9 cellular contexts compared by ENCODE assay signal in the genomic region with DNA sequence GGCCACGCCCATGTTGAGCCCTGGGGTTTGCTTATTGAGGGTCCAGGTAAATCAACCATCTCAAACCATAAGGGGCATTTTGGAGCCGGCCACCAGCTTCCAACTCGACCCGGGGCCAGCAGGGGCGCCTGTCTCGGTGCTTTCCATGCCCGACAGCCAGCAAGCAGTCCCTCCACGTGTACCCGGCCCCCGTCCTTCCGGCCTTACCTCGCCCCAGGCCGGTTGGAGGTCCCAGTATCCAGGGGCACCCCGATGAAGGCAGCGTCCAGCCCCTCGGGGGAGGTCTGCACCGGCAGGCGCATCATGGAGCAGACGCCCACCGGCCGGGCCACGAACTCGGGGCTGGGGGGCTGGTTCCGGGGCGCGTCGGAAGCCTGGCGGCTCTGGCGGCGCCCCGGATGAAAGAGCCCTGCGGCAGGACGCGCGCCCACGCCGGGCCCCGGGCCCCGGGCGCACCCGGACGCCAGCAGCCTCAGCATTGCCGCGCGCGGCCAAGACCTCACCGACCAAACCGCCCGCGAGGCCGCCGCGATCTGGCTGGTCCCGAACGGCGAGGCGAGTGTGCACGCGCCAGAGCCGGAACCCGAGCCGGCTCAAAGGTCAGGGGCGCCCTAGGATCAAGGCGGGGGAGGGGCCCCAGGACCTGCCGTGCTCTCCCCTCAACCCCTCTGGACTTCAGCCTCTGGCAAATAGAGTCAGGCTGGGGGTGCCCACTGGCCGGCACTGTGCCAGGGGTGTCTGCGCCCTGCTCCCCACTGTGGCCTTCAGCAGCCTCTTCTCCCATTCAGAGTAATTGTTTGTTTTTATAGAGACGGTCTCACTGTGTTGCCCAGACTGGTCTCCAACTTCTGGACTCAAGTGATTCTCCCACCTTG.
A peak's percentile ranks its signal among the peaks of the same experiment; 100 is the strongest.
DNase-seq lines count a peak whose midpoint lies in the region; ATAC-seq, FAIRE-seq and TF ChIP-seq lines count a peak whose summit lies in the region.
"Had no signal": no experiment of that assay in that cellular context is flagged by ENCODE, and none has a peak within 500 bp of the region (broad histone marks: within the 10 kb centered on the region; RNA-seq: fewer than 3 reads in every experiment).

A gene with protein sequence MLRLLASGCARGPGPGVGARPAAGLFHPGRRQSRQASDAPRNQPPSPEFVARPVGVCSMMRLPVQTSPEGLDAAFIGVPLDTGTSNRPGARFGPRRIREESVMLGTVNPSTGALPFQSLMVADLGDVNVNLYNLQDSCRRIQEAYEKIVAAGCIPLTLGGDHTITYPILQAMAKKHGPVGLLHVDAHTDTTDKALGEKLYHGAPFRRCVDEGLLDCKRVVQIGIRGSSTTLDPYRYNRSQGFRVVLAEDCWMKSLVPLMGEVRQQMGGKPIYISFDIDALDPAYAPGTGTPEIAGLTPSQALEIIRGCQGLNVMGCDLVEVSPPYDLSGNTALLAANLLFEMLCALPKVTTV (minus strand): TSS at position 563 of the 875 bp plus-strand sequence. CDS start 84 bp downstream, at position 479.

- peak within 1 kb of the TSS; percentile 29 for H3K4me3 ChIP-seq in RWPE2 (ENCODE audit: severe bottlenecking)

- H3K36me3 ChIP-seq in RWPE2 (ENCODE audit: low read depth) = no peaks in the 10 kb centered on the region

- FAIRE-seq in RCC 7860 (lab: Jason Lieb, UNC) (no peak), HTR-8/SVneo (lab: Jason Lieb, UNC) (no peak)

- H3K4me1 ChIP-seq in RWPE2 (ENCODE audit: insufficient read depth, poor library complexity, severe bottlenecking) = no peaks in the 10 kb centered on the region

- peak within 1 kb of the TSS; percentile 95 for H3K27ac Mint-ChIP-seq in activated naive CD8-positive, alpha-beta T cell

- H3K9me3 ChIP-seq in RWPE2 (ENCODE audit: severe bottlenecking) = peaks cover 2% of the 10 kb centered on the region

- TF ChIP-seq CTCF in RWPE2 (IDR thresholded peaks at IDR 0.05; ENCODE audit: poor library complexity, severe bottlenecking) = peak; percentile 34

- H3K9me3 Mint-ChIP-seq in activated naive CD8-positive, alpha-beta T cell (ENCODE audit: low read depth) = no peaks in the 10 kb centered on the region

- DNase-seq in GM03348 (ENCODE audit: low spot score) = peak; percentile 70
- DNase-seq in RWPE2 (ENCODE audit: low spot score) = no peak
- DNase-seq in iPS DF 4.7 (ENCODE audit: extremely low read depth, low spot score) = peak; percentile 68
- peak; percentile 47 to 57 for DNase-seq in stimulated activated CD4-positive, alpha-beta T cell treated with anti-CD3 and anti-CD28 coated beads, Interleukin-12 subunit alpha, Interleukin-12 subunit beta, amount 100 ng/mL, for 24 hours (ENCODE audit: low read depth in 2 of 2)
- DNase-seq in RCC 7860 (ENCODE audit: low spot score) = no peak
- DNase-seq in HTR-8/SVneo (ENCODE audit: insufficient read length, low spot score) = no peak

- no peaks in the 10 kb centered on the region for H3K27me3 ChIP-seq in RWPE2 (ENCODE audit: insufficient read depth, poor library complexity, severe bottlenecking)

- ATAC-seq in HG02759 (IDR thresholded peaks at IDR 0.05; ENCODE audit: unreplicated experiment) = peak; percentile 67
- ATAC-seq in RWPE2 (ENCODE audit: low read depth) = peak; percentile 56

- peak within 1 kb of the TSS; percentile 87 for H3K4me3 Mint-ChIP-seq in activated naive CD8-positive, alpha-beta T cell

- H3K4me1 Mint-ChIP-seq in activated naive CD8-positive, alpha-beta T cell (ENCODE audit: low read depth) = peaks cover 34% of the 10 kb centered on the region

- peaks cover 11% of the 10 kb centered on the region for H3K36me3 Mint-ChIP-seq in activated naive CD8-positive, alpha-beta T cell

- no peak within 1 kb of the TSS for H3K27ac ChIP-seq in RWPE2 (ENCODE audit: poor library complexity, severe bottlenecking)
- H3K27ac ChIP-seq: epithelial cell of prostate had no signal

- no peaks in the 10 kb centered on the region for H3K27me3 Mint-ChIP-seq in activated naive CD8-positive, alpha-beta T cell

Comparison
In these comparisons a context has a peak if more than half of its experiments do, and no peak if none do; other contexts are left out.
1. DNase-seq: peak in GM03348 (single experiment), iPS DF 4.7 (single experiment) and stimulated activated CD4-positive, alpha-beta T cell treated with anti-CD3 and anti-CD28 coated beads, Interleukin-12 subunit alpha, Interleukin-12 subunit beta, amount 100 ng/mL, for 24 hours (2 of 2); none in RWPE2 (single experiment), RCC 7860 (single experiment) and HTR-8/SVneo (single experiment).